ENCODE assay signal across 7 cellular contexts in the genomic region with DNA sequence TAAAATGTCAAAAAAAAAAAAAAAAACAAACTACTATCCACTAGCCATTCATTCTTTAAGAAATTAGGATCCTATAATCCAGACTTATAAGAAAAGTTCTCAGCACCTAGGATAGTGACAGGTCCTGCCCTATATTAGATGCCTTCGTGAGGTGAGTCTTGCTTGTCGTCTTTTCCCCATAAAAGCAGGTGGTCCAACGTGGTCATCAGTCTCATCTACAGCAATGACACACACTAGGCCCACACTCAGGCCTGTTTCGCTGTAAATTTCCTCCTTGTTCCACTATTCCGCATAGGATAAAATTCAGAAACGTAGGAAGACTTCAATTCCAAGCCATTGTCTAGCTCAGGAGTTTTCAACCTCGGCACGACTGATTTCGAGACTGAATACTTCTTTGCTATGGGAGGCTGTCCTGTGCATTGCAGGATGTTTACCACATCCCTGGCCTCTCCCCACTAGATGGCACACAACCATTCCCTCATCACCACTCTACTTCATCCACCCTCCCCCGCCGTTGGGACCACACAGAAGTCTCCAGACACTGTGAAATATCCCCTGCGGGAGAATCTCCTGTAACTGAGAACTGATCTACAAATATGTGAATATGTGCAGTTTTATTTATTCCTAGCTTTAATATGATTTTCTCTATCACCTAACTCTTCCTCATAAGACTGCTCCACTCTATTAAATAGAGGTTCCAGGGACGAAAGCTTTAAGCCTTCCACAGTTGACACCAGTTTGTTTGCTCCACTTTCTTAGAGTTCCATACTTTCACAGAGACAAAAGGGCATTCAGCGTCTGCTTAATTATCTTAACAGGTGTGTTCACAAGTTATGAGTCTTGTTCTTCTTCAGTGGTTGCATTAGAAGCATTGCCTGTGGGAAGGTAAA.
DNase-seq lines count a peak whose midpoint lies in the region; ATAC-seq and TF ChIP-seq lines count a peak whose summit lies in the region.

No MANE protein-coding gene starts in this region.

- in situ Hi-C loops in T47D (cut with HindIII; ENCODE audit: low pct_unique_long_range_greater_than_20kb, low sequenced_read_pairs), result no loop called here

- intact Hi-C loops in right lobe of liver (cut with DNase I), result loop anchor here in 1 of 2 donors (10.0 kb wide), 1 partner anchor 161 kb away; no protein-coding TSS in a partner anchor
- intact Hi-C loops in aorta (cut with DNase I), result no loop called here

- TF ChIP-seq POLR2A in right lobe of liver (IDR thresholded peaks at IDR 0.05), result no peak

- WGBS in right lobe of liver (ENCODE audit: insufficient coverage, low coverage, low lambda C conversion rate, missing lambda C conversion rate), result 26% methylated on average over 14 of the region's 14 CpGs
- WGBS in aorta, 2 donors, result 39 to 45% methylated on average over 14 of the region's 14 CpGs

- TF ChIP-seq CTCF in right lobe of liver (IDR thresholded peaks at IDR 0.05), result peak; percentile 50 to 75 (median 69)

- H3K36me3 ChIP-seq in right lobe of liver, result no peaks in the 10 kb centered on the region
- H3K36me3 ChIP-seq in aorta (ENCODE audit: control insufficient read depth in 1 of 2, insufficient read depth in 2 of 2, low read length in 1 of 2), result no peaks in the 10 kb centered on the region

- H3K4me1 ChIP-seq in right lobe of liver (no peaks in the 10 kb centered on the region), aorta (ENCODE audit: control insufficient read depth in 1 of 2, insufficient read depth in 2 of 2, low read length in 2 of 2) (no peaks in the 10 kb centered on the region)

- H3K9me3 ChIP-seq in right lobe of liver, result no peaks in the 10 kb centered on the region
- no peaks in the 10 kb centered on the region for H3K9me3 ChIP-seq in aorta (ENCODE audit: control insufficient read depth, low read length)

- DNase-seq in NCI-H1694 (lab: John Stamatoyannopoulos, UW) (peak; percentile 24), T47D (ENCODE audit: low read depth in 1 of 2, low spot score in 1 of 2) (peak; percentile 13 to 58), right lobe of liver (peak in 2 of 3 donors; percentile 36 to 60), aorta (no peak), cerebellum (ENCODE audit: low spot score) (no peak)

- H3K27ac ChIP-seq in right lobe of liver, result no peak overlapping the region
- no peak overlapping the region for H3K27ac ChIP-seq in aorta (ENCODE audit: low read depth in 1 of 2, low read length in 2 of 2)

- ATAC-seq in GM19463 (IDR thresholded peaks at IDR 0.05; ENCODE audit: unreplicated experiment), result peak; percentile 99
- peak; percentile 97 to 100 (median 99) for ATAC-seq in right lobe of liver
- ATAC-seq in aorta (ENCODE audit: low FRiP score), result no peak
- no peak for ATAC-seq in HG03196 (IDR thresholded peaks at IDR 0.05; ENCODE audit: unreplicated experiment)

- no peaks in the 10 kb centered on the region for H3K27me3 ChIP-seq in right lobe of liver
- H3K27me3 ChIP-seq in aorta (ENCODE audit: control insufficient read depth in 1 of 2, insufficient read depth in 2 of 2, low read length in 1 of 2), result no peaks in the 10 kb centered on the region

- H3K4me3 ChIP-seq in right lobe of liver (no peak overlapping the region), aorta (ENCODE audit: low read length in 2 of 2) (no peak overlapping the region)

Comparison
In these comparisons a context has a peak if more than half of its experiments do, and no peak if none do; other contexts are left out.
1. ATAC-seq: peak in GM19463 (single experiment) and right lobe of liver (4 of 4); none in aorta (single experiment) and HG03196 (single experiment).
2. DNase-seq: peak in NCI-H1694 (single experiment), T47D (2 of 2) and right lobe of liver (2 of 3); none in aorta (0 of 2) and cerebellum (single experiment).